9 cellular contexts compared by ENCODE assay signal in the genomic region with DNA sequence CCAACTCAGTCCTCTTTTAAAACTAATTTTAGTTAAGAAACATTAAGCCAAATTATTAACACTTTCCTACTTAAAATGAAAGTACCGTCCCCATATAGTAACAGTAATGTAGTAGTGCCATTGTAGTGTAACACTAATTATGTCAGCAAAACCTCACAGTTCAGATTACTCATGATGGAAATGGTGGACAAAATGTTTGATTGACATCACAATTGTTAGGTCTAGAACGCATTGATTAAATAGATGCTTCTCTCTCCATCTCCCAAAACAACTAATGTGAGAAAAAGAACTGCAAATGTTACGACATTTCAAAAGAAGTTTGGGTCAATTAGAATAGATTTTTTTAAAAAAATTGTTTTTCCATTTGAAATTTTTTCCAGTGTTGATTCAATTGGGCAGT. TPM values are rescaled to one million over a fixed set of nuclear protein-coding genes. Genes with fewer than 3 reads are reported as not detected.
A peak's percentile ranks its signal among the peaks of the same experiment; 100 is the strongest.
DNase-seq lines count a peak whose midpoint lies in the region; ATAC-seq and TF ChIP-seq lines count a peak whose summit lies in the region.
"Had no signal": no experiment of that assay in that cellular context is flagged by ENCODE, and none has a peak within 500 bp of the region (broad histone marks: within the 10 kb centered on the region; RNA-seq: fewer than 3 reads in every experiment).

No MANE protein-coding gene starts in this region.

- intact Hi-C loops in head of caudate nucleus (cut with DNase I): no loop called here

- no peak overlapping the region for H3K27ac ChIP-seq in SJCRH30
- H3K27ac ChIP-seq in skin epidermis: peak overlapping the region in 11 of 21 experiments; percentile 83 to 98 (median 93)
- H3K27ac ChIP-seq in trophoblast cell (ENCODE audit: low read depth, low read length): no peak overlapping the region

- peaks cover 15% of the 10 kb centered on the region for H3K79me2 ChIP-seq in trophoblast cell (ENCODE audit: control insufficient read depth, insufficient read depth, low read length, poor library complexity)

- TF ChIP-seq CTCF in fibroblast of villous mesenchyme (IDR thresholded peaks at IDR 0.05; ENCODE audit: insufficient read depth, low read depth, low read length): no peak

- no peak overlapping the region for H3K9ac ChIP-seq in trophoblast cell (ENCODE audit: low read length)

- no peak overlapping the region for H2AFZ ChIP-seq in trophoblast cell (ENCODE audit: insufficient read depth, low read length, poor library complexity)

- H3K4me1 ChIP-seq in SJCRH30: peaks cover 4% of the 10 kb centered on the region; the same call in 1 of the 2 replicates
- peaks cover 0 to 3% of the 10 kb centered on the region in 2 experiments for H3K4me1 ChIP-seq in trophoblast cell (ENCODE audit: control insufficient read depth in 1 of 2, insufficient read depth in 2 of 2, low read length in 2 of 2)

- H3K18ac ChIP-seq in trophoblast cell (ENCODE audit: low read length): no peak overlapping the region

- H3K79me1 ChIP-seq in trophoblast cell (ENCODE audit: low read length): peaks cover 10% of the 10 kb centered on the region

- no peak overlapping the region for H3K4ac ChIP-seq in trophoblast cell (ENCODE audit: low read depth, low read length)

- H4K91ac ChIP-seq in trophoblast cell (ENCODE audit: low read depth, low read length): no peak overlapping the region

- H2BK12ac ChIP-seq in trophoblast cell (ENCODE audit: low read length): no peak overlapping the region

- DNase-seq in NCI-H748 (lab: John Stamatoyannopoulos, UW; ENCODE audit: unreplicated experiment) (peak; percentile 17), NCI-H748 treated with DMSO at 0.1 percent for 48 hours (lab: John Stamatoyannopoulos, UW) (no peak), SJCRH30 (no peak), fibroblast of villous mesenchyme (ENCODE audit: low read depth) (no peak), head of caudate nucleus (no peak), trophoblast cell (no peak)
- DNase-seq: cerebellar nuclear complex had no signal

- H3K9me3 ChIP-seq in SJCRH30 (replicated peaks) (no peaks in the 10 kb centered on the region), trophoblast cell (ENCODE audit: insufficient read depth, low read depth, low read length) (no peaks in the 10 kb centered on the region)

- no peaks in the 10 kb centered on the region; the same call in 1 of the 2 replicates for H3K36me3 ChIP-seq in SJCRH30
- peaks cover under 1 to 1% of the 10 kb centered on the region in 2 experiments for H3K36me3 ChIP-seq in trophoblast cell (ENCODE audit: control insufficient read depth in 1 of 2, insufficient read depth in 2 of 2, low read length in 2 of 2)

- H3K4me3 ChIP-seq in SJCRH30 (peak overlapping the region; percentile 97), fibroblast of villous mesenchyme (ENCODE audit: low read depth, low read length) (peak overlapping the region; percentile 100), skin epidermis (peak overlapping the region in 3 of 7 experiments; percentile 58 to 96 (median 68)), trophoblast cell (ENCODE audit: low read depth, low read length) (no peak overlapping the region)

- H3K14ac ChIP-seq in trophoblast cell (ENCODE audit: low read length): no peak overlapping the region

- H3K4me2 ChIP-seq in trophoblast cell (ENCODE audit: low read length): no peak overlapping the region

- no peak overlapping the region for H4K8ac ChIP-seq in trophoblast cell (ENCODE audit: low read depth, low read length)

- H3K27me3 ChIP-seq in SJCRH30 (no peaks in the 10 kb centered on the region), trophoblast cell (ENCODE audit: insufficient read depth, low read length) (no peaks in the 10 kb centered on the region)

- H2AK5ac ChIP-seq in trophoblast cell (ENCODE audit: low read length): no peak overlapping the region

- H3K23ac ChIP-seq in trophoblast cell (ENCODE audit: low read length): no peak overlapping the region

- no peak overlapping the region for H4K12ac ChIP-seq in trophoblast cell (ENCODE audit: low read depth, low read length)

- H2BK120ac ChIP-seq in trophoblast cell (ENCODE audit: insufficient read depth, low read length, poor library complexity): no peak overlapping the region

- no peak overlapping the region for H2BK5ac ChIP-seq in trophoblast cell (ENCODE audit: low read depth, low read length, poor library complexity)

- ATAC-seq in GM18498 (IDR thresholded peaks at IDR 0.05; ENCODE audit: unreplicated experiment): no peak

- no CpG with 5 or more reads among the region's 3 CpGs for WGBS in trophoblast cell (ENCODE audit: extremely low coverage, insufficient coverage, insufficient read length)

RNA-seq across cellular contexts. Expression of a gene that starts 1.2 kb away (rescaled TPM):
- total RNA-seq in SJCRH30 (2014; rRNA removed; shearing (Covaris generic)): 35.2 and 48.5 TPM in 2 replicates
- total RNA-seq in fibroblast of villous mesenchyme: 62.5 and 92.4 TPM in 2 replicates
- polyA plus RNA-seq in trophoblast cell (2013): 24.9 and 27.7 TPM in 2 replicates

RNA-seq across cellular contexts. Expression of a gene that starts 12.3 kb away (rescaled TPM):
- total RNA-seq in SJCRH30 (2014; rRNA removed; shearing (Covaris generic)): 330 and 335 TPM in 2 replicates
- total RNA-seq in fibroblast of villous mesenchyme: 136 and 157 TPM in 2 replicates
- polyA plus RNA-seq in trophoblast cell (2013): 290 and 302 TPM in 2 replicates

Comparison
In these comparisons a context has a peak if more than half of its experiments do, and no peak if none do; other contexts are left out.
1. H3K27ac ChIP-seq: peak in skin epidermis (11 of 21); none in SJCRH30 (single experiment) and trophoblast cell (single experiment).